8 cellular contexts compared by ENCODE assay signal in genomic region chr3:113287818-113288648, GRCh38.
DNase-seq lines count a peak whose midpoint lies in the region; TF ChIP-seq lines count a peak whose summit lies in the region.

No MANE protein-coding gene starts in this region.

- no peak for TF ChIP-seq POLR2A in uterus (IDR thresholded peaks at IDR 0.05)

- H3K9me3 Mint-ChIP-seq in CD14-positive monocyte (no peaks in the 10 kb centered on the region), neural crest cell (no peaks in the 10 kb centered on the region)

- H3K4me3 Mint-ChIP-seq in CD14-positive monocyte (no peak overlapping the region), neural crest cell (peak overlapping the region; percentile 42)

- no peaks in the 10 kb centered on the region for H3K36me3 ChIP-seq in H7 (replicated peaks; ENCODE audit: control insufficient read depth, insufficient read depth, low read length)
- no peaks in the 10 kb centered on the region for H3K36me3 ChIP-seq in fibroblast of lung (ENCODE audit: control insufficient read depth, insufficient read depth, low read length)
- no peaks in the 10 kb centered on the region for H3K36me3 ChIP-seq in uterus

- H3K27ac ChIP-seq in fibroblast of lung (ENCODE audit: insufficient read depth, low read length) = no peak overlapping the region
- peak overlapping the region; percentile 63 to 73 for H3K27ac ChIP-seq in uterus

- intact Hi-C loops in CD14-positive monocyte (cut with micrococcal nuclease) (loop anchor here (1.0 to 2.0 kb wide), 2 partner anchors 237 kb away; no protein-coding TSS in a partner anchor), uterus (cut with DNase I; ENCODE audit: low total_unique reads) (loop anchor here (5.0 to 10.0 kb wide), 2 partner anchors 151 to 233 kb away; no protein-coding TSS in a partner anchor), posterior vena cava (cut with DNase I) (loop anchor here (2.0 to 10.0 kb wide), 2 partner anchors 223 to 237 kb away; no protein-coding TSS in a partner anchor)

- H3K4me3 ChIP-seq in H7 (ENCODE audit: insufficient read depth, low read depth, low read length) = no peak overlapping the region
- H3K4me3 ChIP-seq in fibroblast of lung (replicated peaks in 1 of 4; ENCODE audit: control extremely low read depth in 1 of 4, insufficient read depth in 1 of 4, low read depth in 3 of 4, low read length in 4 of 4) = no peak overlapping the region
- no peak overlapping the region for H3K4me3 ChIP-seq in uterus

- H3K27me3 Mint-ChIP-seq in CD14-positive monocyte (ENCODE audit: low read depth in 3 of 3) (peaks cover 2 to 8% (median 5%) of the 10 kb centered on the region in 3 donors), neural crest cell (ENCODE audit: low read depth) (no peaks in the 10 kb centered on the region)

- H4K20me1 ChIP-seq in fibroblast of lung (ENCODE audit: control insufficient read depth, extremely low read depth, insufficient read depth, low read length) = no peaks in the 10 kb centered on the region

- H3K4me1 ChIP-seq in fibroblast of lung (ENCODE audit: control insufficient read depth, extremely low read depth, insufficient read depth, low read length) (peaks cover 8% of the 10 kb centered on the region), uterus (peaks cover 0 to 10% of the 10 kb centered on the region in 2 donors)

- H3K9me3 ChIP-seq in fibroblast of lung (ENCODE audit: control insufficient read depth, insufficient read depth, low read depth, low read length) = no peaks in the 10 kb centered on the region
- no peaks in the 10 kb centered on the region for H3K9me3 ChIP-seq in uterus

- H3K36me3 Mint-ChIP-seq in CD14-positive monocyte (no peaks in the 10 kb centered on the region), neural crest cell (ENCODE audit: low read depth) (peaks cover 6% of the 10 kb centered on the region)

- H3K27ac Mint-ChIP-seq in CD14-positive monocyte (no peak overlapping the region), neural crest cell (ENCODE audit: unreplicated experiment) (no peak overlapping the region)

- H3K4me2 ChIP-seq in fibroblast of lung (ENCODE audit: extremely low read depth, insufficient read depth, low read length) = no peak overlapping the region

- no peaks in the 10 kb centered on the region for H3K79me2 ChIP-seq in fibroblast of lung (ENCODE audit: control insufficient read depth, insufficient read depth, low read length)

- no peak for DNase-seq in CD14-positive monocyte (ENCODE audit: low spot score)
- DNase-seq in H7 = peak; percentile 78
- peak; percentile 39 for DNase-seq in NCI-H524 treated with DMSO at 0.1 percent for 48 hours (lab: John Stamatoyannopoulos, UW)
- DNase-seq in activated CD8-positive, alpha-beta memory T cell treated with anti-CD3 and anti-CD28 coated beads for 24 hours = peak; percentile 74
- DNase-seq in fibroblast of lung (ENCODE audit: low read depth in 2 of 2) = peak; percentile 51 to 78
- peak; percentile 82 for DNase-seq in neural crest cell (ENCODE audit: low read depth, low spot score)
- DNase-seq in uterus = peak; percentile 63 to 77
- DNase-seq in posterior vena cava (ENCODE audit: low spot score) = no peak

- no peak overlapping the region for H2AFZ ChIP-seq in fibroblast of lung (ENCODE audit: low read length)

- peaks cover 12% of the 10 kb centered on the region for H3K4me1 Mint-ChIP-seq in CD14-positive monocyte
- H3K4me1 Mint-ChIP-seq in neural crest cell = peaks cover 37% of the 10 kb centered on the region

- no peaks in the 10 kb centered on the region for H3K27me3 ChIP-seq in H7 (ENCODE audit: control insufficient read depth, insufficient read depth, low read length)
- H3K27me3 ChIP-seq in fibroblast of lung (ENCODE audit: control insufficient read depth, insufficient read depth, low read length) = no peaks in the 10 kb centered on the region
- no peaks in the 10 kb centered on the region for H3K27me3 ChIP-seq in uterus

- TF ChIP-seq CTCF in CD14-positive monocyte (IDR thresholded peaks at IDR 0.05) (peak; percentile 99), fibroblast of lung (conservative IDR thresholded peaks at IDR 0.05 in 1 of 2, IDR thresholded peaks at IDR 0.05 in 1 of 2; ENCODE audit: low read depth in 1 of 2, low read length in 2 of 2) (peak; percentile 100), neural crest cell (conservative IDR thresholded peaks at IDR 0.05) (peak; percentile 97), uterus (IDR thresholded peaks at IDR 0.05) (peak; percentile 98 to 99 (median 98))

- no peak overlapping the region for H3K9ac ChIP-seq in fibroblast of lung (ENCODE audit: insufficient read depth, low read length)

Comparison
In these comparisons a context has a peak if more than half of its experiments do, and no peak if none do; other contexts are left out.
1. DNase-seq: peak in H7 (single experiment), NCI-H524 treated with DMSO at 0.1 percent for 48 hours (single experiment), activated CD8-positive, alpha-beta memory T cell treated with anti-CD3 and anti-CD28 coated beads for 24 hours (single experiment), fibroblast of lung (2 of 2), neural crest cell (single experiment) and uterus (2 of 2); none in CD14-positive monocyte (single experiment) and posterior vena cava (single experiment).
2. Peak in every context shown above with its lines, with median percentiles within 50 percentile points of each other: CTCF ChIP-seq.